In genomic region chr7:150831851-150832250, GRCh38 we compare ENCODE assay signal across 26 cellular contexts. TPM values are rescaled to one million over a fixed set of nuclear protein-coding genes. Genes with fewer than 3 reads are reported as not detected.
A peak's percentile ranks its signal among the peaks of the same experiment; 100 is the strongest.
DNase-seq lines count a peak whose midpoint lies in the region; FAIRE-seq and TF ChIP-seq lines count a peak whose summit lies in the region.
"Had no signal": no experiment of that assay in that cellular context is flagged by ENCODE, and none has a peak within 500 bp of the region (broad histone marks: within the 10 kb centered on the region; RNA-seq: fewer than 3 reads in every experiment).

No MANE protein-coding gene starts in this region.

- peaks cover 13% of the 10 kb centered on the region for H3K27me3 Mint-ChIP-seq in activated naive CD4-positive, alpha-beta T cell treated with anti-CD3 and anti-CD28 coated beads for 36 hours (ENCODE audit: low read depth)
- H3K27me3 Mint-ChIP-seq in T-helper 2 cell treated with Interferon-gamma antibody and Interleukin-4, amounts not matched to agents 5 μg/mL and 100 μg/mL, for 36 hours (ENCODE audit: low read depth) = peaks cover 27% of the 10 kb centered on the region
- H3K27me3 Mint-ChIP-seq in CD14-positive monocyte (ENCODE audit: low read depth in 3 of 3) = peaks cover 2 to 20% (median 5%) of the 10 kb centered on the region in 3 donors

- no peak overlapping the region for H3K27ac ChIP-seq in small intestine (ENCODE audit: low read depth in 1 of 2, low read length in 1 of 2)
- H3K27ac ChIP-seq: C4-2B, KMS-11, PC-9, SJCRH30 had no signal

- H3K27me3 ChIP-seq in small intestine (ENCODE audit: control insufficient read depth in 2 of 2, insufficient read depth in 2 of 2, low read length in 2 of 2) = no peaks in the 10 kb centered on the region
- H3K27me3 ChIP-seq: SJCRH30 had no signal

- TF ChIP-seq CTCF in CD14-positive monocyte (IDR thresholded peaks at IDR 0.05) = no peak

- no peaks in the 10 kb centered on the region for H3K9me3 ChIP-seq in small intestine (ENCODE audit: control insufficient read depth, low read depth)
- H3K9me3 ChIP-seq: SJCRH30 had no signal

- no peak overlapping the region for H3K4me3 Mint-ChIP-seq in activated naive CD4-positive, alpha-beta T cell treated with anti-CD3 and anti-CD28 coated beads for 36 hours
- H3K4me3 Mint-ChIP-seq in T-helper 2 cell treated with Interferon-gamma antibody and Interleukin-4, amounts not matched to agents 5 μg/mL and 100 μg/mL, for 36 hours = no peak overlapping the region
- no peak overlapping the region for H3K4me3 Mint-ChIP-seq in CD14-positive monocyte
- H3K4me3 Mint-ChIP-seq: B cell; CD8-positive, alpha-beta memory T cell had no signal

- no peaks in the 10 kb centered on the region for H3K36me3 Mint-ChIP-seq in activated naive CD4-positive, alpha-beta T cell treated with anti-CD3 and anti-CD28 coated beads for 36 hours (ENCODE audit: low read depth)
- H3K36me3 Mint-ChIP-seq in T-helper 2 cell treated with Interferon-gamma antibody and Interleukin-4, amounts not matched to agents 5 μg/mL and 100 μg/mL, for 36 hours (ENCODE audit: low read depth) = no peaks in the 10 kb centered on the region
- no peaks in the 10 kb centered on the region for H3K36me3 Mint-ChIP-seq in CD14-positive monocyte

- FAIRE-seq in small intestine (lab: Jason Lieb, UNC) = no peak
- FAIRE-seq: GM18507, H1 had no signal

- H3K4me3 ChIP-seq in small intestine (ENCODE audit: low read depth in 1 of 2, low read length in 2 of 2) = no peak overlapping the region
- H3K4me3 ChIP-seq: PC-9, SJCRH30 had no signal

- 65 to 79% (median 65%) methylated on average over 1 of the region's 1 CpG for WGBS in small intestine, 3 donors

- peak; percentile 69 for DNase-seq in SK-MEL-5 (ENCODE audit: low read depth, low spot score)
- peak; percentile 34 for DNase-seq in globus pallidus (ENCODE audit: low spot score)
- peak; percentile 65 for DNase-seq in pons (ENCODE audit: low spot score)
- DNase-seq in activated naive CD4-positive, alpha-beta T cell treated with anti-CD3 and anti-CD28 coated beads for 36 hours = no peak
- no peak for DNase-seq in small intestine
- DNase-seq in T-helper 2 cell treated with Interferon-gamma antibody and Interleukin-4, amounts not matched to agents 5 μg/mL and 100 μg/mL, for 36 hours (ENCODE audit: low spot score) = no peak
- DNase-seq in CD14-positive monocyte (ENCODE audit: low spot score) = no peak
- DNase-seq: Calu3; CD8-positive, alpha-beta memory T cell; HCEC 1CT; IMR-90; MM.1S; NCI-H2029; NCI-H446; NCI-H524 treated with DMSO at 0.1 percent for 48 hours; NCI-H82; NK-92 treated with Interleukin-12 subunit alpha and Interleukin-12 subunit beta, amount 100 ng/mL, for 24 hours; PC-9; SJCRH30 had no signal

- no peaks in the 10 kb centered on the region for H3K36me3 ChIP-seq in small intestine (ENCODE audit: control insufficient read depth in 2 of 2, insufficient read depth in 2 of 2, low read length in 2 of 2)
- H3K36me3 ChIP-seq: SJCRH30 had no signal

- peaks cover 0 to 10% of the 10 kb centered on the region in 2 donors for H3K4me1 ChIP-seq in small intestine (ENCODE audit: control insufficient read depth in 2 of 2, insufficient read depth in 1 of 2, low read depth in 1 of 2, low read length in 1 of 2)
- H3K4me1 ChIP-seq: SJCRH30 had no signal

- CTCF ChIA-PET in activated naive CD4-positive, alpha-beta T cell treated with anti-CD3 and anti-CD28 coated beads for 36 hours (lab: Charles Lee) = interaction anchor here (0.8 kb wide), 1 partner anchor 155 kb away, joined by 3 read pairs; no protein-coding TSS in a partner anchor

- no peaks in the 10 kb centered on the region for H3K9me3 Mint-ChIP-seq in activated naive CD4-positive, alpha-beta T cell treated with anti-CD3 and anti-CD28 coated beads for 36 hours
- H3K9me3 Mint-ChIP-seq in T-helper 2 cell treated with Interferon-gamma antibody and Interleukin-4, amounts not matched to agents 5 μg/mL and 100 μg/mL, for 36 hours = no peaks in the 10 kb centered on the region
- peaks cover 0 to 3% (median 0%) of the 10 kb centered on the region in 7 donors for H3K9me3 Mint-ChIP-seq in CD14-positive monocyte
- H3K9me3 Mint-ChIP-seq: CD8-positive, alpha-beta memory T cell had no signal

- intact Hi-C loops in activated naive CD4-positive, alpha-beta T cell treated with anti-CD3 and anti-CD28 coated beads for 36 hours (cut with micrococcal nuclease) = no loop called here
- intact Hi-C loops in CD14-positive monocyte (cut with micrococcal nuclease) = no loop called here

- no peak overlapping the region for H3K27ac Mint-ChIP-seq in activated naive CD4-positive, alpha-beta T cell treated with anti-CD3 and anti-CD28 coated beads for 36 hours
- H3K27ac Mint-ChIP-seq in T-helper 2 cell treated with Interferon-gamma antibody and Interleukin-4, amounts not matched to agents 5 μg/mL and 100 μg/mL, for 36 hours = no peak overlapping the region
- no peak overlapping the region for H3K27ac Mint-ChIP-seq in CD14-positive monocyte
- H3K27ac Mint-ChIP-seq: B cell; CD8-positive, alpha-beta memory T cell had no signal

- H3K4me1 Mint-ChIP-seq in activated naive CD4-positive, alpha-beta T cell treated with anti-CD3 and anti-CD28 coated beads for 36 hours (ENCODE audit: low read depth) = no peaks in the 10 kb centered on the region
- no peaks in the 10 kb centered on the region for H3K4me1 Mint-ChIP-seq in T-helper 2 cell treated with Interferon-gamma antibody and Interleukin-4, amounts not matched to agents 5 μg/mL and 100 μg/mL, for 36 hours (ENCODE audit: low read depth)
- H3K4me1 Mint-ChIP-seq in CD14-positive monocyte = peaks cover 9% of the 10 kb centered on the region
- H3K4me1 Mint-ChIP-seq: B cell; CD8-positive, alpha-beta memory T cell had no signal

- in situ Hi-C loops in SK-MEL-5 (cut with HindIII; ENCODE audit: low pct_unique_long_range_greater_than_20kb, low sequenced_read_pairs) = no loop called here

RNA-seq across cellular contexts. Expression of gene AOC1, which starts 20.5 kb away (rescaled TPM):
- 0.05 and 0.21 TPM in 2 replicates for total RNA-seq in SK-MEL-5 (2014; rRNA removed; shearing (Covaris generic))
- 0.24 and 1.5 TPM in 2 replicates for polyA plus RNA-seq in SK-MEL-5 (2015; cell fraction: cytosol; rRNA removed)
- not detected in 2 replicates for polyA plus RNA-seq in SK-MEL-5 (2015; cell fraction: nucleus; rRNA removed)
- not detected for total RNA-seq in activated naive CD4-positive, alpha-beta T cell treated with anti-CD3 and anti-CD28 coated beads for 36 hours
- polyA plus RNA-seq in small intestine (100 to 1,000 TPM in 2 of 3 donors, 10 to 100 TPM in 1; 72.7 to 190 (median 156) TPM), CD14-positive monocyte (under 1 TPM in 1 of 2 donors, not detected in 1; 0.31 TPM)
- total RNA-seq: A673; B cell; CD8-positive, alpha-beta memory T cell; IMR-90; RPMI7951; SJCRH30 had no signal
- polyA plus RNA-seq: CD8-positive, alpha-beta memory T cell; IMR-90 had no signal

RNA-seq across cellular contexts. Expression of gene TMEM176A, which starts 31.3 kb away (rescaled TPM):
- not detected in 2 replicates for total RNA-seq in SK-MEL-5 (2014; rRNA removed; shearing (Covaris generic))
- not detected in 2 replicates for polyA plus RNA-seq in SK-MEL-5 (2015; cell fraction: cytosol; rRNA removed)
- polyA plus RNA-seq in SK-MEL-5 (2015; cell fraction: nucleus; rRNA removed) = not detected in 2 replicates
- not detected for total RNA-seq in activated naive CD4-positive, alpha-beta T cell treated with anti-CD3 and anti-CD28 coated beads for 36 hours
- 100 to 1,000 TPM; 143 to 230 (median 227) TPM for polyA plus RNA-seq in small intestine
- polyA plus RNA-seq in CD14-positive monocyte = 100 to 1,000 TPM in 1 of 2 donors, 10 to 100 TPM in 1; 14.1 to 285 TPM
- total RNA-seq: B cell, IMR-90, PC-9, RPMI7951, SJCRH30 had no signal
- polyA plus RNA-seq: CD8-positive, alpha-beta memory T cell; IMR-90 had no signal

RNA-seq across cellular contexts. Expression of gene TMEM176B, which starts 31.7 kb away (rescaled TPM):
- 0.63 and 1.4 TPM in 2 replicates for total RNA-seq in SK-MEL-5 (2014; rRNA removed; shearing (Covaris generic))
- polyA plus RNA-seq in SK-MEL-5 (2015; cell fraction: cytosol; rRNA removed) = 0.19 TPM in 1 of 2 replicates, not detected in the other
- 0.69 TPM in 1 of 2 replicates, not detected in the other for polyA plus RNA-seq in SK-MEL-5 (2015; cell fraction: nucleus; rRNA removed)
- total RNA-seq in activated naive CD4-positive, alpha-beta T cell treated with anti-CD3 and anti-CD28 coated beads for 36 hours = not detected
- polyA plus RNA-seq in small intestine = 100 to 1,000 TPM; 152 to 218 (median 206) TPM
- polyA plus RNA-seq in CD14-positive monocyte = 1,000 to 10,000 TPM in 1 of 2 donors, 10 to 100 TPM in 1; 30.6 to 1,279 TPM
- total RNA-seq: IMR-90, RPMI7951, SJCRH30 had no signal
- polyA plus RNA-seq: CD8-positive, alpha-beta memory T cell; IMR-90 had no signal

Comparison
In these comparisons a context has a peak if more than half of its experiments do, and no peak if none do; other contexts are left out.
1. DNase-seq: peak in SK-MEL-5 (single experiment), globus pallidus (single experiment) and pons (single experiment); none in activated naive CD4-positive, alpha-beta T cell treated with anti-CD3 and anti-CD28 coated beads for 36 hours (single experiment), small intestine (single experiment), T-helper 2 cell treated with Interferon-gamma antibody and Interleukin-4, amounts not matched to agents 5 μg/mL and 100 μg/mL, for 36 hours (single experiment) and CD14-positive monocyte (single experiment).